In genomic region chrX:118418811-118419251, GRCh38 we compare ENCODE assay signal across 1 cellular context.
TF ChIP-seq lines count a peak whose summit lies in the region.

No MANE protein-coding gene starts in this region.

TF ChIP-seq in K562, 482 proteins besides CTCF, POLR2A, EP300 and RAD21:
- TF ChIP-seq RFX1 (IDR thresholded peaks at IDR 0.05) (peak; percentile 7; the same call in 1 of the 2 replicates), ZKSCAN8 (CRISPR knock-in tag; IDR thresholded peaks at IDR 0.05) (no peak), ZNF316 (IDR thresholded peaks at IDR 0.05) (peak; percentile 35; the same call in 1 of the 2 replicates), NFE2 (IDR thresholded peaks at IDR 0.05; ENCODE audit: low read depth) (peak; percentile 51), DNMT1 (IDR thresholded peaks at IDR 0.05) (no peak), C11orf30 (IDR thresholded peaks at IDR 0.05; ENCODE audit: low read depth) (peak; percentile 40; the same call in 1 of the 2 replicates), BCOR (IDR thresholded peaks at IDR 0.05) (no peak)
